9 cellular contexts compared by ENCODE assay signal in the genomic region with DNA sequence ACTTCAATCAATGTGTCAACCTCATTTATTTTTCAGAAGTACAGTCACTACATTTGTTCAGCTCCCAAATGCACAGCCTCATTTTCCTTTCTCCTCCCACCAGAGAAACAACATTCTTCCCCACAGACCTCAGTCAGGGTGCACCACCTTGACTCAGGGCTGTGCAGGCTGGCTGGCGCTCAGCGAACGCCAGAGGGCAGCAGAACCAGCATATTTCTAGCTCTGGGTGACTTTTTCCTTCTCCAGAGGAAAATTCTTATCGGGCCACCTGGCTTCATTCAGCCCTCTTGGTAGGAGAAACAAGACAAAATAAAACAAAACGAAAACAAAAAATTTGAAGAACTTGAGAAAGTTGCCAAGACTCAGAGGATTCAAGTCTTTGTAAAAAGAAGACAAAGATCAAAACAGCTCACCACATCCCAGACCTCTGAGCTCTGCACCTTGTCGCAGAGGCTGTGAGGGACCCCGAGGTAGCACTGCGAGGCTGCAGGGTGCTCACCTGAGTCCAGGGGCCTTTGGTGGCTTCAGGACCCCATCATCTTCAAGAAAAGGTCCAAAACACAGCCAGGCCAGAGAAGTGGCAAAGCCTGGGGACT. TPM values are rescaled to one million over a fixed set of nuclear protein-coding genes. Genes with fewer than 3 reads are reported as not detected.
A peak's percentile ranks its signal among the peaks of the same experiment; 100 is the strongest.
DNase-seq lines count a peak whose midpoint lies in the region; ATAC-seq and TF ChIP-seq lines count a peak whose summit lies in the region.
"Had no signal": no experiment of that assay in that cellular context is flagged by ENCODE, and none has a peak within 500 bp of the region (broad histone marks: within the 10 kb centered on the region; RNA-seq: fewer than 3 reads in every experiment).

No MANE protein-coding gene starts in this region.

- H3K4me3 ChIP-seq in DOHH2 (ENCODE audit: low read length), result no peak overlapping the region
- no peak overlapping the region for H3K4me3 ChIP-seq in fibroblast of the aortic adventitia (ENCODE audit: low read depth, low read length)

- no peaks in the 10 kb centered on the region for H3K4me1 ChIP-seq in DOHH2 (ENCODE audit: control insufficient read depth, low read length)

- H4K20me1 ChIP-seq in DOHH2 (ENCODE audit: control insufficient read depth, insufficient read depth, low read depth, low read length), result no peaks in the 10 kb centered on the region

- DNase-seq in NCI-H748 (lab: John Stamatoyannopoulos, UW; ENCODE audit: unreplicated experiment) (peak; percentile 73), fibroblast of the aortic adventitia (ENCODE audit: low read depth) (peak; percentile 5), osteocyte (ENCODE audit: extremely low spot score, unreplicated experiment) (no peak), MV-4-11 (lab: John Stamatoyannopoulos, UW) (no peak)
- DNase-seq in activated T-cell treated with anti-CD3 and anti-CD28 coated beads, Interleukin-2, amount 50 U/mL, for 1 hour, result peak; percentile 33

- no peak overlapping the region for H3K4me2 ChIP-seq in DOHH2 (ENCODE audit: low read length)

- no peaks in the 10 kb centered on the region for H3K27me3 ChIP-seq in DOHH2 (ENCODE audit: control insufficient read depth, low read length)

- H3F3A ChIP-seq in DOHH2 (ENCODE audit: control insufficient read depth, insufficient read depth), result no peaks in the 10 kb centered on the region

- H3K9me3 ChIP-seq in DOHH2 (ENCODE audit: control insufficient read depth, insufficient read depth, low read length), result no peaks in the 10 kb centered on the region

- no peak overlapping the region for H3K4me3 Mint-ChIP-seq in osteocyte (ENCODE audit: unreplicated experiment)

- H3K4me1 Mint-ChIP-seq in osteocyte (ENCODE audit: unreplicated experiment), result no peaks in the 10 kb centered on the region

- no peaks in the 10 kb centered on the region for H3K79me2 ChIP-seq in DOHH2 (ENCODE audit: control insufficient read depth, low read length)

- ATAC-seq in HG02981 (IDR thresholded peaks at IDR 0.05; ENCODE audit: unreplicated experiment) (peak; percentile 44), GM21515 (IDR thresholded peaks at IDR 0.05; ENCODE audit: unreplicated experiment) (no peak)

- no peaks in the 10 kb centered on the region for H3K9me3 Mint-ChIP-seq in osteocyte (ENCODE audit: unreplicated experiment)

- H3K27me3 Mint-ChIP-seq in osteocyte (ENCODE audit: unreplicated experiment), result no peaks in the 10 kb centered on the region

- H3K36me3 ChIP-seq in DOHH2 (ENCODE audit: control insufficient read depth, low read length), result no peaks in the 10 kb centered on the region

- H3K27ac Mint-ChIP-seq in osteocyte (ENCODE audit: unreplicated experiment), result no peak overlapping the region

- peak; percentile 88 for TF ChIP-seq CTCF in DOHH2 (IDR thresholded peaks at IDR 0.05; ENCODE audit: low read depth, low read length, poor library complexity, severe bottlenecking)
- TF ChIP-seq CTCF in fibroblast of the aortic adventitia (IDR thresholded peaks at IDR 0.05; ENCODE audit: insufficient read depth, low read length), result peak; percentile 45
- TF ChIP-seq CTCF in osteocyte (IDR thresholded peaks at IDR 0.05), result peak; percentile 76

- no peaks in the 10 kb centered on the region for H3K9me2 ChIP-seq in DOHH2 (replicated peaks; ENCODE audit: control insufficient read depth, low read length)

- no peak overlapping the region for H3K27ac ChIP-seq in DOHH2 (ENCODE audit: low read depth, low read length)

- H3K36me3 Mint-ChIP-seq in osteocyte (ENCODE audit: unreplicated experiment), result no peaks in the 10 kb centered on the region

RNA-seq across cellular contexts. Expression of gene PAH, which starts 33.7 kb away (rescaled TPM):
- total RNA-seq in fibroblast of the aortic adventitia (ENCODE audit: low replicate concordance), result not detected in 2 replicates
- not detected in 2 replicates for total RNA-seq in osteocyte
- total RNA-seq: T-helper 2 cell treated with Interferon-gamma antibody and Interleukin-4, amounts not matched to agents 100 ng/mL and 5 ng/mL, for 36 hours had no signal

Comparison
In these comparisons a context has a peak if more than half of its experiments do, and no peak if none do; other contexts are left out.
1. DNase-seq: peak in NCI-H748 (single experiment), activated T-cell treated with anti-CD3 and anti-CD28 coated beads, Interleukin-2, amount 50 U/mL, for 1 hour (single experiment) and fibroblast of the aortic adventitia (single experiment); none in osteocyte (single experiment) and MV-4-11 (single experiment).
2. Peak in every context shown above with its lines, with median percentiles within 50 percentile points of each other: CTCF ChIP-seq.